ENCODE assay signal across 13 cellular contexts in the genomic region with DNA sequence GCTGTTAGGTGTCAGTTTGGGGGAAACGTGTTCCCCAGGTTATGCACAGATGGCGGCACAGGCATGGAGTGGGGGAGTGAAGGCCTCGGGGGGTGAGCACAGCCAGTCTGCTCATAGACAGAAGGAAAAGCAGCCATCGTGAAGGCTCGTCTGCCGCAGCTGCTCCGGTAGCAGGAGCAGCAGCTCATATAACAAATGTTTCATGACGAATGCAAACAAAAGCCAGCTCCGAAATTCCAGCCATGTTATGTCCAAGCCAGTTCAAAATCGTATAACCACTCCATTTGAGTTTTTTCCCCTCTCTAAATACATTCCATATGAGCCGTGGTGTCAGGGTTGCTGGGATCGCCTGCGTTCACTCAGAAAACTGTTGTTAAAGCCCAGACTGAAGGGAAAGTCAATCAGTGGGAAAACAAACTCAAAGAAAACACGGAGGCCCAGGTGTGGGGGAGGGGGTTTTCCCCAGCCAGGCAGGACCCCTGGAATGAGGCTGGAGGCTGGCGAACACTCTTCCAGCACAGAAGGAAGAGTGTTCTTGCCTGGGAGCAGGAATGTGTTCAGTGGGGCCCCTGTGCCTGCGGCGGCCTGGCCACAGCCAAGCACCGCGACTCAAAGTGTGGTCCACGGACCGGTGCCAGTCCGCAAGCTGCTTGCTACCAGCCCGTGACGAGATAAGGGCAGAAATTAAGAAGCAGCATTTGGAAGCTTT.
DNase-seq lines count a peak whose midpoint lies in the region; ATAC-seq and TF ChIP-seq lines count a peak whose summit lies in the region.
"Had no signal": no experiment of that assay in that cellular context is flagged by ENCODE, and none has a peak within 500 bp of the region (broad histone marks: within the 10 kb centered on the region; RNA-seq: fewer than 3 reads in every experiment).

No MANE protein-coding gene starts in this region.

- H3K27ac ChIP-seq in SJCRH30 = peak overlapping the region; percentile 84
- no peak overlapping the region for H3K27ac ChIP-seq in osteoblast (ENCODE audit: low read depth, low read length)
- H3K27ac ChIP-seq: GM23248 had no signal

- no peak overlapping the region for H3K4me2 ChIP-seq in osteoblast (ENCODE audit: insufficient read depth, low read length)

- no peak for ATAC-seq in GM18907 (IDR thresholded peaks at IDR 0.05; ENCODE audit: unreplicated experiment)
- no peak for ATAC-seq in HG03097 (IDR thresholded peaks at IDR 0.05; ENCODE audit: low FRiP score, unreplicated experiment)
- ATAC-seq: CD8-positive, alpha-beta T cell; naive thymus-derived CD4-positive, alpha-beta T cell; T-helper 17 cell had no signal

- H4K20me1 ChIP-seq in osteoblast (ENCODE audit: insufficient read depth, low read length) = no peaks in the 10 kb centered on the region

- TF ChIP-seq CTCF in fibroblast of mammary gland (conservative IDR thresholded peaks at IDR 0.05; ENCODE audit: control insufficient read depth, insufficient read depth, low read depth, low read length) (no peak), osteoblast (IDR thresholded peaks at IDR 0.05; ENCODE audit: extremely low read depth, low read depth, low read length) (no peak)

- H3K4me3 ChIP-seq in SJCRH30 = peak overlapping the region; percentile 54
- H3K4me3 ChIP-seq in fibroblast of mammary gland (ENCODE audit: control insufficient read depth, low read depth, low read length) = no peak overlapping the region
- no peak overlapping the region for H3K4me3 ChIP-seq in osteoblast (ENCODE audit: insufficient read depth, low read length)
- H3K4me3 ChIP-seq: GM23248 had no signal

- no peaks in the 10 kb centered on the region for H3K79me2 ChIP-seq in osteoblast (ENCODE audit: insufficient read depth, low read length)

- DNase-seq in EH (ENCODE audit: low read depth) = peak; percentile 83
- DNase-seq in SJCRH30 = peak; percentile 80 to 86
- DNase-seq in fibroblast of mammary gland (ENCODE audit: low read depth) = peak; percentile 53
- no peak for DNase-seq in osteoblast (ENCODE audit: insufficient read length, low spot score, missing footprints)
- no peak for DNase-seq in activated naive CD4-positive, alpha-beta T cell treated with Interleukin-2 at 50 U/mL for 16 hours
- no peak for DNase-seq in NCI-H187 treated with DMSO at 0.1 percent for 48 hours (lab: John Stamatoyannopoulos, UW)
- DNase-seq: CD8-positive, alpha-beta T cell; GM23248; naive thymus-derived CD4-positive, alpha-beta T cell; NCI-H2029; T-helper 17 cell had no signal

- H3K4me1 ChIP-seq in SJCRH30 (peaks cover 17% of the 10 kb centered on the region), osteoblast (ENCODE audit: insufficient read depth, low read length) (peaks cover 20% of the 10 kb centered on the region)

- H3K27me3 ChIP-seq in SJCRH30 (no peaks in the 10 kb centered on the region), osteoblast (ENCODE audit: insufficient read depth, low read length) (no peaks in the 10 kb centered on the region)

- no peaks in the 10 kb centered on the region for H3K9me3 ChIP-seq in SJCRH30 (replicated peaks)
- no peaks in the 10 kb centered on the region for H3K9me3 ChIP-seq in osteoblast (ENCODE audit: low read depth, low read length)

- peak overlapping the region; percentile 21 for H2AFZ ChIP-seq in osteoblast (ENCODE audit: low read length)
- H2AFZ ChIP-seq: GM23248 had no signal

- no peaks in the 10 kb centered on the region for H3K36me3 ChIP-seq in SJCRH30
- H3K36me3 ChIP-seq in osteoblast (ENCODE audit: insufficient read depth, low read length) = no peaks in the 10 kb centered on the region

Comparison
In these comparisons a context has a peak if more than half of its experiments do, and no peak if none do; other contexts are left out.
1. DNase-seq: peak in EH (single experiment), SJCRH30 (2 of 2) and fibroblast of mammary gland (single experiment); none in osteoblast (single experiment), activated naive CD4-positive, alpha-beta T cell treated with Interleukin-2 at 50 U/mL for 16 hours (single experiment) and NCI-H187 treated with DMSO at 0.1 percent for 48 hours (single experiment).